21 cellular contexts compared by ENCODE assay signal in genomic region chr3:120265989-120266388, GRCh38. TPM values are rescaled to one million over a fixed set of nuclear protein-coding genes. Genes with fewer than 3 reads are reported as not detected.
"Had no signal": no experiment of that assay in that cellular context is flagged by ENCODE, and none has a peak within 500 bp of the region (broad histone marks: within the 10 kb centered on the region; RNA-seq: fewer than 3 reads in every experiment).

No MANE protein-coding gene starts in this region.

- H3K4me1 ChIP-seq: colonic mucosa, esophagus muscularis mucosa, esophagus squamous epithelium, foreskin keratinocyte, gastrocnemius medialis, gastroesophageal sphincter had no signal

- H3K9me3 ChIP-seq: colonic mucosa, esophagus muscularis mucosa, esophagus squamous epithelium, gastrocnemius medialis, gastroesophageal sphincter had no signal

- H3K4me3 ChIP-seq: colonic mucosa, coronary artery, dorsolateral prefrontal cortex, esophagus muscularis mucosa, esophagus squamous epithelium, gastrocnemius medialis, gastroesophageal sphincter had no signal

- ATAC-seq: effector memory CD8-positive, alpha-beta T cell; esophagus mucosa; foreskin keratinocyte; gastrocnemius medialis; gastroesophageal sphincter had no signal

- H3K27ac ChIP-seq: colonic mucosa, coronary artery, dorsolateral prefrontal cortex, epithelial cell of prostate, esophagus muscularis mucosa, esophagus squamous epithelium, foreskin keratinocyte, gastrocnemius medialis, gastroesophageal sphincter had no signal

- DNase-seq: colonic mucosa; cortex of kidney; dermis blood vessel endothelial cell; dorsolateral prefrontal cortex; effector CD4-positive, alpha-beta T cell; effector CD8-positive, alpha-beta T cell; effector memory CD4-positive, alpha-beta T cell; effector memory CD8-positive, alpha-beta T cell; endodermal cell; erythroblast; esophagus squamous epithelium; foreskin keratinocyte; foreskin melanocyte; gastrocnemius medialis; glutamatergic neuron; head of caudate nucleus had no signal

- H3K36me3 ChIP-seq: colonic mucosa, esophagus muscularis mucosa, esophagus squamous epithelium, gastrocnemius medialis, gastroesophageal sphincter had no signal

- H3K27me3 ChIP-seq: colonic mucosa, esophagus muscularis mucosa, esophagus squamous epithelium, gastrocnemius medialis, gastroesophageal sphincter had no signal

RNA-seq across cellular contexts. Expression of gene GPR156, which starts 19.0 kb away (rescaled TPM):
- total RNA-seq: dermis blood vessel endothelial cell had no signal
